ENCODE assay signal across 14 cellular contexts in genomic region chrX:23779025-23779424, GRCh38. TPM values are rescaled to one million over a fixed set of nuclear protein-coding genes. Genes with fewer than 3 reads are reported as not detected.
A peak's percentile ranks its signal among the peaks of the same experiment; 100 is the strongest.
DNase-seq lines count a peak whose midpoint lies in the region; ATAC-seq and TF ChIP-seq lines count a peak whose summit lies in the region.
"Had no signal": no experiment of that assay in that cellular context is flagged by ENCODE, and none has a peak within 500 bp of the region (broad histone marks: within the 10 kb centered on the region; RNA-seq: fewer than 3 reads in every experiment).

No MANE protein-coding gene starts in this region.

- peak overlapping the region; percentile 63 for H2AFZ ChIP-seq in mammary epithelial cell (ENCODE audit: low read depth, low read length)

- H3K36me3 ChIP-seq in mammary epithelial cell (ENCODE audit: insufficient read depth, low read length), result no peaks in the 10 kb centered on the region
- no peaks in the 10 kb centered on the region for H3K36me3 ChIP-seq in effector memory CD4-positive, alpha-beta T cell (ENCODE audit: control insufficient read depth, insufficient read depth, low read length)

- H3K9me3 ChIP-seq in mammary epithelial cell (replicated peaks; ENCODE audit: insufficient read depth, low read length), result no peaks in the 10 kb centered on the region
- H3K9me3 ChIP-seq in effector memory CD4-positive, alpha-beta T cell (ENCODE audit: control insufficient read depth, low read length), result no peaks in the 10 kb centered on the region

- H3K4me3 ChIP-seq in mammary epithelial cell (replicated peaks in 1 of 3; ENCODE audit: insufficient read depth in 1 of 3, low read depth in 2 of 3, low read length in 3 of 3), result no peak overlapping the region
- no peak overlapping the region for H3K4me3 ChIP-seq in effector memory CD4-positive, alpha-beta T cell (ENCODE audit: insufficient read depth, low read depth, low read length, poor library complexity, severe bottlenecking)
- H3K4me3 ChIP-seq: SK-N-MC had no signal

- peak overlapping the region; percentile 32 for H3K4me2 ChIP-seq in mammary epithelial cell (ENCODE audit: insufficient read depth, low read depth, low read length)

- no TSS peak for BruUV-seq in Calu3 (replicated peaks; lab: Mats Ljungman, UMichigan)
- BruUV-seq in mammary epithelial cell (replicated peaks; lab: Mats Ljungman, UMichigan), result no TSS peak

- peak overlapping the region; percentile 40 for H3K27ac Mint-ChIP-seq in Calu3 (ENCODE audit: unreplicated experiment)
- H3K27ac Mint-ChIP-seq in nephron progenitor cell, result peak overlapping the region; percentile 87
- H3K27ac Mint-ChIP-seq: activated B cell treated with CpG ODN at 0.5 μM for 24 hours had no signal

- H3K36me3 Mint-ChIP-seq in Calu3 (ENCODE audit: insufficient read depth, unreplicated experiment), result peaks cover 27% of the 10 kb centered on the region
- peaks cover 4% of the 10 kb centered on the region for H3K36me3 Mint-ChIP-seq in nephron progenitor cell (ENCODE audit: low read depth)

- H3K4me3 Mint-ChIP-seq in Calu3 (ENCODE audit: low read depth, unreplicated experiment) (no peak overlapping the region), nephron progenitor cell (no peak overlapping the region)
- H3K4me3 Mint-ChIP-seq: activated B cell treated with CpG ODN at 0.5 μM for 24 hours had no signal

- peaks cover 18% of the 10 kb centered on the region for H3K4me1 ChIP-seq in mammary epithelial cell (ENCODE audit: insufficient read depth, low read length)
- H3K4me1 ChIP-seq in effector memory CD4-positive, alpha-beta T cell (ENCODE audit: control insufficient read depth, insufficient read depth, low read length, poor library complexity, severe bottlenecking), result peaks cover 3% of the 10 kb centered on the region

- no peaks in the 10 kb centered on the region for H3K27me3 ChIP-seq in mammary epithelial cell (ENCODE audit: insufficient read depth, low read length)
- no peaks in the 10 kb centered on the region for H3K27me3 ChIP-seq in effector memory CD4-positive, alpha-beta T cell (replicated peaks; ENCODE audit: control insufficient read depth, insufficient read depth, low read length, poor library complexity, severe bottlenecking)

- H3K9ac ChIP-seq in mammary epithelial cell (ENCODE audit: insufficient read depth, low read length), result no peak overlapping the region

- H3K4me1 Mint-ChIP-seq in Calu3 (ENCODE audit: low read depth, unreplicated experiment) (peaks cover 17% of the 10 kb centered on the region), nephron progenitor cell (peaks cover 14% of the 10 kb centered on the region)

- H3K79me2 ChIP-seq in mammary epithelial cell (ENCODE audit: insufficient read depth, low read length), result peaks cover 8% of the 10 kb centered on the region

- H3K27me3 Mint-ChIP-seq in Calu3 (ENCODE audit: unreplicated experiment) (no peaks in the 10 kb centered on the region), nephron progenitor cell (ENCODE audit: low read depth, poor library complexity) (no peaks in the 10 kb centered on the region)
- H3K27me3 Mint-ChIP-seq: activated B cell treated with CpG ODN at 0.5 μM for 24 hours had no signal

- H3K27ac ChIP-seq in mammary epithelial cell (ENCODE audit: insufficient read depth, low read depth, low read length), result peak overlapping the region; percentile 43
- H3K27ac ChIP-seq in effector memory CD4-positive, alpha-beta T cell (ENCODE audit: insufficient read depth, low read length, poor library complexity, severe bottlenecking), result no peak overlapping the region
- H3K27ac ChIP-seq: SK-N-MC had no signal

- dilution Hi-C loops in mammary epithelial cell (cut with HindIII; ENCODE audit: low sequenced_read_pairs), result no loop called here

- CTCF ChIA-PET in Calu3 (lab: Charles Lee) (interaction anchor here (1.0 kb wide), 1 partner anchor 123 kb away, joined by 3 read pairs; no protein-coding TSS in a partner anchor), mammary epithelial cell (lab: Charles Lee; ENCODE audit: low non-redundant PET) (interaction anchor here (0.5 to 0.7 kb wide), 3 partner anchors 40 to 648 kb away, joined by 3 to 8 read pairs (median 3); no protein-coding TSS in a partner anchor)

- H4K20me1 ChIP-seq in mammary epithelial cell (ENCODE audit: insufficient read depth, low read length), result no peaks in the 10 kb centered on the region

- ATAC-seq in HG03457 (IDR thresholded peaks at IDR 0.05; ENCODE audit: unreplicated experiment), result no peak

- in situ Hi-C loops in mammary epithelial cell (cut with MboI; ENCODE audit: low sequenced_read_pairs in 2 of 2), result no loop called here

- 15% methylated on average over 3 of the region's 4 CpGs for whole genome bisulfite sequencing in mammary epithelial cell (ENCODE audit: low coverage, missing lambda C conversion rate)

- intact Hi-C loops in Calu3 (cut with micrococcal nuclease; ENCODE audit: unreplicated experiment), result no loop called here
- intact Hi-C loops in mammary epithelial cell (cut with micrococcal nuclease), result no loop called here

- no peak for DNase-seq in Calu3
- DNase-seq in LHCN-M2 (ENCODE audit: low read depth), result peak; percentile 73
- DNase-seq in mammary epithelial cell, result peak; percentile 92
- no peak for DNase-seq in nephron progenitor cell
- no peak for DNase-seq in NCI-H526 treated with DMSO at 0.1 percent for 48 hours (lab: John Stamatoyannopoulos, UW)
- no peak for DNase-seq in NCI-H1436 (lab: John Stamatoyannopoulos, UW)
- DNase-seq in effector memory CD4-positive, alpha-beta T cell, result no peak
- DNase-seq: activated B cell treated with CpG ODN at 0.5 μM for 24 hours, DND-41, NCI-H1092, NCI-H526, retina had no signal

- H3K9me3 Mint-ChIP-seq in Calu3 (ENCODE audit: low read depth, unreplicated experiment), result no peaks in the 10 kb centered on the region
- no peaks in the 10 kb centered on the region for H3K9me3 Mint-ChIP-seq in nephron progenitor cell
- H3K9me3 Mint-ChIP-seq: activated B cell treated with CpG ODN at 0.5 μM for 24 hours had no signal

- TF ChIP-seq CTCF in Calu3 (IDR thresholded peaks at IDR 0.05; ENCODE audit: unreplicated experiment), result no peak
- peak; percentile 34 to 41 for TF ChIP-seq CTCF in mammary epithelial cell (conservative IDR thresholded peaks at IDR 0.05 in 1 of 2, IDR thresholded peaks at IDR 0.05 in 1 of 2; ENCODE audit: extremely low read depth in 1 of 2, insufficient read depth in 1 of 2, low read depth in 1 of 2, low read length in 2 of 2)
- no peak for TF ChIP-seq CTCF in nephron progenitor cell (IDR thresholded peaks at IDR 0.05)

RNA-seq across cellular contexts. Expression of gene SAT1, which starts 3.9 kb away (rescaled TPM):
- total RNA-seq in Calu3 (2022) (419 and 426 TPM in 2 replicates), LHCN-M2 (2014; rRNA removed) (83.0 and 109 TPM in 2 replicates), mammary epithelial cell (100 to 1,000 TPM; 453 to 593 TPM)
- polyA plus RNA-seq in LHCN-M2 (2012), result 35.4 TPM
- 296 TPM for polyA plus RNA-seq in mammary epithelial cell
- polyA minus RNA-seq in mammary epithelial cell, result 156 TPM

RNA-seq across cellular contexts. Expression of gene ACOT9, which starts 35.9 kb away (rescaled TPM):
- total RNA-seq in Calu3 (2022), result 38.1 and 49.6 TPM in 2 replicates
- 59.8 and 66.5 TPM in 2 replicates for total RNA-seq in LHCN-M2 (2014; rRNA removed)
- polyA plus RNA-seq in LHCN-M2 (2012), result 52.2 TPM
- 10 to 100 TPM; 57.8 to 74.1 TPM for total RNA-seq in mammary epithelial cell
- polyA plus RNA-seq in mammary epithelial cell, result 45.4 TPM
- 50.8 TPM for polyA minus RNA-seq in mammary epithelial cell

Comparison
In these comparisons a context has a peak if more than half of its experiments do, and no peak if none do; other contexts are left out.
1. DNase-seq: peak in LHCN-M2 (single experiment) and mammary epithelial cell (single experiment); none in Calu3 (single experiment), nephron progenitor cell (single experiment), NCI-H526 treated with DMSO at 0.1 percent for 48 hours (single experiment), NCI-H1436 (single experiment) and effector memory CD4-positive, alpha-beta T cell (0 of 3).
2. CTCF ChIP-seq: peak in mammary epithelial cell (2 of 2); none in Calu3 (single experiment) and nephron progenitor cell (single experiment).